ENCODE assay signal across 9 cellular contexts in the genomic region with DNA sequence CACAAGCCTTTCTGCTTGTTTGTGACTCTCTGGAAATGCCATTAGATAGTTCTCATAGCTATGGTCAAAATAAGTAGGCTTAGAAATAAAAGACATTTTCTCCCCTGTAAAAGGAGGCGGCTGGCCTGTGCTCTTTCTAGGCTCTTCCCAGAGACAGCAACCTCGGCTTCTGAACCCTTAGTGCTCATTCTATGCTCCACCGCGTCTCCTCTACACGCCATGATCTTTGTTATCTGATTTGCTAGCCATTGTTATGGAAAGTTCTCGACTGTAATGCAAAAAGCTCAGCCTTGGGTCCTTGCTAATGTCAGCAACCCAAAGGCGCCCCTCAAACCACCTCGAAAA.
DNase-seq lines count a peak whose midpoint lies in the region; ATAC-seq, FAIRE-seq and TF ChIP-seq lines count a peak whose summit lies in the region.
"Had no signal": no experiment of that assay in that cellular context is flagged by ENCODE, and none has a peak within 500 bp of the region (broad histone marks: within the 10 kb centered on the region; RNA-seq: fewer than 3 reads in every experiment).

No MANE protein-coding gene starts in this region.

- DNase-seq in AG20443 (ENCODE audit: low spot score) (peak; percentile 26), globus pallidus (ENCODE audit: low spot score) (peak; percentile 31), OCI-LY7 (ENCODE audit: low spot score) (no peak), D721Med (ENCODE audit: insufficient read length, low spot score) (no peak)
- DNase-seq in activated CD8-positive, alpha-beta T cell treated with anti-CD3 and anti-CD28 coated beads, Interleukin-2, amount 10 ng/mL, durations not matched to agents 7 days and 5 days = no peak

- H3K4me3 ChIP-seq in parathyroid adenoma (ENCODE audit: low read depth, low read length) (peak overlapping the region; percentile 75), OCI-LY7 (ENCODE audit: low read depth, low read length, poor library complexity, severe bottlenecking) (no peak overlapping the region)

- no peaks in the 10 kb centered on the region for H3K9me3 ChIP-seq in parathyroid adenoma (ENCODE audit: control insufficient read depth, low read length)
- H3K9me3 ChIP-seq in OCI-LY7 (ENCODE audit: low read length) = no peaks in the 10 kb centered on the region
- H3K9me3 ChIP-seq: neutrophil had no signal

- H3K27ac ChIP-seq in parathyroid adenoma (peak overlapping the region; percentile 99), OCI-LY7 (ENCODE audit: low read depth, low read length, poor library complexity, severe bottlenecking) (no peak overlapping the region)
- H3K27ac ChIP-seq: neutrophil had no signal

- peaks cover 34% of the 10 kb centered on the region for H3K4me1 Mint-ChIP-seq in activated CD8-positive, alpha-beta T cell treated with anti-CD3 and anti-CD28 coated beads, Interleukin-2, amount 10 ng/mL, durations not matched to agents 7 days and 5 days (ENCODE audit: low read depth)

- H3K27me3 ChIP-seq in parathyroid adenoma (ENCODE audit: control insufficient read depth, insufficient read depth, low read length) = no peaks in the 10 kb centered on the region

- intact Hi-C loops in OCI-LY7 (cut with micrococcal nuclease; ENCODE audit: unreplicated experiment) = no loop called here

- FAIRE-seq in D721Med (lab: Jason Lieb, UNC) = no peak

- H4K20me1 ChIP-seq in OCI-LY7 (ENCODE audit: insufficient read depth, low read length) = no peaks in the 10 kb centered on the region; the same call in 1 of the 2 replicates

- POLR2A ChIA-PET in activated CD8-positive, alpha-beta T cell treated with anti-CD3 and anti-CD28 coated beads, Interleukin-2, amount 10 ng/mL, durations not matched to agents 7 days and 5 days (lab: Charles Lee) = no interaction called here
- POLR2A ChIA-PET in OCI-LY7 (lab: Charles Lee) = interaction anchor here (0.5 kb wide), 1 partner anchor 140 kb away, joined by 5 read pairs; no protein-coding TSS in a partner anchor

- peak overlapping the region; percentile 82 for H3K4me2 ChIP-seq in parathyroid adenoma (ENCODE audit: low read length)
- no peak overlapping the region for H3K4me2 ChIP-seq in OCI-LY7 (ENCODE audit: low read length)

- no peaks in the 10 kb centered on the region for H3K9me3 Mint-ChIP-seq in activated CD8-positive, alpha-beta T cell treated with anti-CD3 and anti-CD28 coated beads, Interleukin-2, amount 10 ng/mL, durations not matched to agents 7 days and 5 days (ENCODE audit: insufficient read depth)

- BruUV-seq in OCI-LY7 (replicated peaks; lab: Mats Ljungman, UMichigan) = no TSS peak

- H3K9ac ChIP-seq in parathyroid adenoma = peak overlapping the region; percentile 64

- H3K4me1 ChIP-seq in parathyroid adenoma (peaks cover 36% of the 10 kb centered on the region), OCI-LY7 (ENCODE audit: insufficient read depth, low read length, poor library complexity, severe bottlenecking) (no peaks in the 10 kb centered on the region)

- H3K36me3 ChIP-seq in parathyroid adenoma (ENCODE audit: control insufficient read depth, insufficient read depth, low read length) (no peaks in the 10 kb centered on the region), OCI-LY7 (ENCODE audit: insufficient read depth, low read length) (no peaks in the 10 kb centered on the region)
- H3K36me3 ChIP-seq: neutrophil had no signal

- H3K79me2 ChIP-seq in parathyroid adenoma (peaks cover 25% of the 10 kb centered on the region), OCI-LY7 (ENCODE audit: insufficient read depth, low read depth, low read length) (no peaks in the 10 kb centered on the region)

- TF ChIP-seq CTCF in parathyroid adenoma (IDR thresholded peaks at IDR 0.05) (no peak), OCI-LY7 (conservative IDR thresholded peaks at IDR 0.05; ENCODE audit: low read length) (no peak), D721Med (IDR thresholded peaks at IDR 0.05; ENCODE audit: insufficient read depth, missing control alignments) (no peak)

- H3K27me3 Mint-ChIP-seq in activated CD8-positive, alpha-beta T cell treated with anti-CD3 and anti-CD28 coated beads, Interleukin-2, amount 10 ng/mL, durations not matched to agents 7 days and 5 days (ENCODE audit: low read depth) = peaks cover 3% of the 10 kb centered on the region

- peak overlapping the region; percentile 81 for H3K4me3 Mint-ChIP-seq in activated CD8-positive, alpha-beta T cell treated with anti-CD3 and anti-CD28 coated beads, Interleukin-2, amount 10 ng/mL, durations not matched to agents 7 days and 5 days

- peak overlapping the region; percentile 92 for H3K27ac Mint-ChIP-seq in activated CD8-positive, alpha-beta T cell treated with anti-CD3 and anti-CD28 coated beads, Interleukin-2, amount 10 ng/mL, durations not matched to agents 7 days and 5 days

- H3K36me3 Mint-ChIP-seq in activated CD8-positive, alpha-beta T cell treated with anti-CD3 and anti-CD28 coated beads, Interleukin-2, amount 10 ng/mL, durations not matched to agents 7 days and 5 days (ENCODE audit: low read depth) = no peaks in the 10 kb centered on the region

- no peaks in the 10 kb centered on the region for H3K9me2 ChIP-seq in OCI-LY7 (ENCODE audit: insufficient read depth, low read length)

- peak; percentile 12 for ATAC-seq in GM19328 (IDR thresholded peaks at IDR 0.05; ENCODE audit: unreplicated experiment)
- peak; percentile 15 for ATAC-seq in HG03460 (IDR thresholded peaks at IDR 0.05; ENCODE audit: unreplicated experiment)
- peak; percentile 64 for ATAC-seq in activated CD8-positive, alpha-beta T cell treated with anti-CD3 and anti-CD28 coated beads, Interleukin-2, amount 10 ng/mL, durations not matched to agents 7 days and 5 days

- CTCF ChIA-PET in activated CD8-positive, alpha-beta T cell treated with anti-CD3 and anti-CD28 coated beads, Interleukin-2, amount 10 ng/mL, durations not matched to agents 7 days and 5 days (lab: Charles Lee) = interaction anchor here (0.7 to 3.3 kb wide), 20 partner anchors 10 to 360 kb away, joined by 3 to 35 read pairs (median 5); partner anchors contain the start of genes CRADD and SOCS2
- CTCF ChIA-PET in OCI-LY7 (lab: Charles Lee; ENCODE audit: unreplicated experiment) = no interaction called here

- H2AFZ ChIP-seq in parathyroid adenoma (peak overlapping the region; percentile 71), OCI-LY7 (ENCODE audit: low read length) (no peak overlapping the region)

Comparison
In these comparisons a context has a peak if more than half of its experiments do, and no peak if none do; other contexts are left out.
1. DNase-seq: peak in AG20443 (single experiment) and globus pallidus (single experiment); none in activated CD8-positive, alpha-beta T cell treated with anti-CD3 and anti-CD28 coated beads, Interleukin-2, amount 10 ng/mL, durations not matched to agents 7 days and 5 days (single experiment), OCI-LY7 (single experiment) and D721Med (single experiment).
2. ATAC-seq: peak in every context shown above with its lines; median percentile 64 in activated CD8-positive, alpha-beta T cell treated with anti-CD3 and anti-CD28 coated beads, Interleukin-2, amount 10 ng/mL, durations not matched to agents 7 days and 5 days; 15 in HG03460; 12 in GM19328.